ENCODE assay signal across 10 cellular contexts in genomic region chr10:114631090-114631677, GRCh38. TPM values are rescaled to one million over a fixed set of nuclear protein-coding genes. Genes with fewer than 3 reads are reported as not detected.
DNase-seq lines count a peak whose midpoint lies in the region; ATAC-seq and TF ChIP-seq lines count a peak whose summit lies in the region.
"Had no signal": no experiment of that assay in that cellular context is flagged by ENCODE, and none has a peak within 500 bp of the region (broad histone marks: within the 10 kb centered on the region; RNA-seq: fewer than 3 reads in every experiment).

No MANE protein-coding gene starts in this region.

- no peaks in the 10 kb centered on the region for H3K27me3 ChIP-seq in left ventricle myocardium inferior (ENCODE audit: low read depth)

- POLR2A ChIA-PET in GM10248 (lab: Yijun Ruan, JAX), result no interaction called here

- TF ChIP-seq CTCF in left ventricle myocardium inferior (IDR thresholded peaks at IDR 0.05; ENCODE audit: borderline replicate concordance) (no peak), mesothelial cell of epicardium (IDR thresholded peaks at IDR 0.05; ENCODE audit: unreplicated experiment) (no peak), GM10248 (IDR thresholded peaks at IDR 0.05; ENCODE audit: control extremely low read depth, extremely low read depth, low read depth, missing control alignments) (no peak)

- H3K9me3 ChIP-seq in left ventricle myocardium inferior (replicated peaks), result no peaks in the 10 kb centered on the region

- peak overlapping the region; percentile 31 for H3K27ac Mint-ChIP-seq in mesothelial cell of epicardium

- no peak for ATAC-seq in left ventricle myocardium superior

- H3K27me3 Mint-ChIP-seq in mesothelial cell of epicardium (ENCODE audit: low read depth), result peaks cover 33% of the 10 kb centered on the region

- H3K4me3 Mint-ChIP-seq in mesothelial cell of epicardium, result peak overlapping the region; percentile 71

- intact Hi-C loops in left ventricle myocardium inferior (cut with micrococcal nuclease), result no loop called here
- intact Hi-C loops in left ventricle myocardium superior (cut with micrococcal nuclease), result loop anchor here (5.0 to 10.0 kb wide), 2 partner anchors 51 to 76 kb away; no protein-coding TSS in a partner anchor

- no peaks in the 10 kb centered on the region for H3K36me3 Mint-ChIP-seq in mesothelial cell of epicardium

- peaks cover 57% of the 10 kb centered on the region for H3K4me1 Mint-ChIP-seq in mesothelial cell of epicardium

- CTCF ChIA-PET in GM10248 (lab: Yijun Ruan, JAX), result interaction anchor here (1.3 kb wide), 1 partner anchor 8 kb away, joined by 3 read pairs; no protein-coding TSS in a partner anchor

- peaks cover 90% of the 10 kb centered on the region for H3K4me1 ChIP-seq in left ventricle myocardium inferior

- H3K27ac ChIP-seq in left ventricle myocardium inferior (replicated peaks) (peak overlapping the region; percentile 92), caudate nucleus (ENCODE audit: low read depth, low read length) (peak overlapping the region; percentile 59)

- DNase-seq in left ventricle myocardium inferior, result no peak
- DNase-seq in left ventricle myocardium superior, result no peak
- peak in 2 of 61 donors; percentile 20 to 46 for DNase-seq in caudate nucleus (lab: John Stamatoyannopoulos, UW)
- no peak for DNase-seq in mesothelial cell of epicardium (ENCODE audit: low spot score in 2 of 2, unreplicated experiment in 2 of 2)
- DNase-seq in activated effector memory CD4-positive, alpha-beta T cell treated with Interleukin-2 at 50 U/mL for 16 hours, result no peak
- no peak for DNase-seq in germinal center (ENCODE audit: low spot score)
- DNase-seq in GM10248 (ENCODE audit: extremely low spot score), result no peak
- no peak for DNase-seq in AG20443 (ENCODE audit: low spot score)
- DNase-seq: foreskin melanocyte, MV-4-11 had no signal

- H3K36me3 ChIP-seq in left ventricle myocardium inferior, result no peaks in the 10 kb centered on the region

- H3K4me3 ChIP-seq in left ventricle myocardium inferior, result peak overlapping the region; percentile 76

- H3K9me3 Mint-ChIP-seq in mesothelial cell of epicardium, result no peaks in the 10 kb centered on the region

RNA-seq across cellular contexts. Expression of gene ABLIM1, which starts 26.9 kb away (rescaled TPM):
- 674 TPM for total RNA-seq in left ventricle myocardium inferior
- 808 TPM for total RNA-seq in left ventricle myocardium superior
- total RNA-seq in mesothelial cell of epicardium, result 99.5 to 105 TPM (median 102 TPM) in 3 replicates
